In the genomic region with DNA sequence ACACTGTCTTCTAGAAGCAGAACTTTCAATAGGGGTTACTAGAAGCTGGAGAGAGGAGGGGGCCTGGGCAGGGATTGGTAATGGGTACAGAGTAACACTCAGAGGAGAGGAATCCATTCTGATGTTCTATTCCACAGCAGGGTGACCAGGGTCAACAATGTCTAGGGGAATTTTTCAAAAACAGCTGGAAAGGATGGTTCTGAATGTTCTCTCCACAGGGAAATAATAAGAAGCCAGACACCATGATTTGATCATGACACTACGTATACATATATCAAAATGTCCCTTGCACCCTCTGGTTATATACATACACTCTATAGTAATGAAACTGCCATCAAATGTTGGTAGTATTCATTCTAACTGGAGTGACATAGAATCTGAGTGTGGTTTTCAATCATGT, we compare ENCODE assay signal across 27 cellular contexts.
"Had no signal": no experiment of that assay in that cellular context is flagged by ENCODE, and none has a peak within 500 bp of the region (broad histone marks: within the 10 kb centered on the region; RNA-seq: fewer than 3 reads in every experiment).

No MANE protein-coding gene starts in this region.

- DNase-seq: hippocampal formation; kidney glomerular epithelial cell; left cardiac atrium; lower lobe of right lung; mammary epithelial cell; mesenchymal stem cell; natural killer cell; nephron progenitor cell; ovary; right lobe of liver; stimulated activated CD4-positive, alpha-beta T cell treated with anti-CD3 and anti-CD28 coated beads, Interleukin-12 subunit alpha, Interleukin-12 subunit beta, amount 100 ng/mL, for 4 hours; stimulated activated CD4-positive, alpha-beta T cell treated with anti-CD3 and anti-CD28 coated beads, Interleukin-15, amount 100 ng/mL, for 24 hours; stimulated activated CD4-positive, alpha-beta T cell treated with anti-CD3 and anti-CD28 coated beads, Interleukin-2, amount 100 ng/mL, for 24 hours; stimulated activated CD4-positive, alpha-beta T cell treated with anti-CD3 and anti-CD28 coated beads, Interleukin-4, amount 100 ng/mL, for 1 hour; stimulated activated naive B cell treated with anti-CD40 and anti-IgM and Interleukin-4, amounts not matched to agents 10 μg/mL and 1 μg/mL and 100 μg/mL, for 72 hours; stimulated activated naive CD8-positive, alpha-beta T cell treated with anti-CD3 and anti-CD28 coated beads, Interleukin-15, Interleukin-2, amounts not matched to agents 100 U/mL and 50 U/mL, for 24 hours; tibial artery; trophoblast cell; upper lobe of right lung had no signal

- H3K9ac ChIP-seq: neural progenitor cell had no signal

- H3K27me3 ChIP-seq: ovary, right atrium auricular region, right lobe of liver had no signal

- H3K4me1 Mint-ChIP-seq: natural killer cell, nephron progenitor cell, neural progenitor cell had no signal

- H2AFZ ChIP-seq: neural progenitor cell had no signal

- H3K36me3 Mint-ChIP-seq: natural killer cell, neural progenitor cell had no signal

- H3K27ac ChIP-seq: lower lobe of right lung, neural progenitor cell, ovary, right atrium auricular region, right lobe of liver, skin epidermis, suprapubic skin, thoracic aorta, tibial artery, upper lobe of right lung had no signal

- H3K9me3 ChIP-seq: lower lobe of right lung, ovary, right atrium auricular region, right lobe of liver, suprapubic skin, thoracic aorta, tibial artery, upper lobe of right lung had no signal

- H3K4me3 Mint-ChIP-seq: natural killer cell; nephron progenitor cell; neural progenitor cell; stimulated activated naive B cell treated with anti-CD40 and anti-IgM and Interleukin-4, amounts not matched to agents 10 μg/mL and 1 μg/mL and 100 μg/mL, for 72 hours had no signal

- H3K4me3 ChIP-seq: lower lobe of right lung, neural progenitor cell, ovary, right atrium auricular region, right lobe of liver, skin epidermis, suprapubic skin, thoracic aorta, tibial artery, upper lobe of right lung had no signal

- H3K9me3 Mint-ChIP-seq: natural killer cell, nephron progenitor cell had no signal

- H3K4me1 ChIP-seq: lower lobe of right lung, neural progenitor cell, right atrium auricular region, suprapubic skin, tibial artery, upper lobe of right lung had no signal

- H3K4me2 ChIP-seq: neural progenitor cell had no signal

- FAIRE-seq: keratinocyte had no signal

- ATAC-seq: left cardiac atrium; left lobe of liver; lower lobe of right lung; natural killer cell; right lobe of liver; stimulated activated naive CD8-positive, alpha-beta T cell treated with anti-CD3 and anti-CD28 coated beads, Interleukin-15, Interleukin-2, amounts not matched to agents 100 U/mL and 50 U/mL, for 24 hours; upper lobe of right lung had no signal

- H3K36me3 ChIP-seq: lower lobe of right lung, neural progenitor cell, ovary, right atrium auricular region, right lobe of liver, suprapubic skin, thoracic aorta, tibial artery, upper lobe of right lung had no signal

- H3K27me3 Mint-ChIP-seq: stimulated activated naive B cell treated with anti-CD40 and anti-IgM and Interleukin-4, amounts not matched to agents 10 μg/mL and 1 μg/mL and 100 μg/mL, for 72 hours had no signal

- H3K27ac Mint-ChIP-seq: natural killer cell; nephron progenitor cell; neural progenitor cell; progenitor cell of endocrine pancreas; stimulated activated naive B cell treated with anti-CD40 and anti-IgM and Interleukin-4, amounts not matched to agents 10 μg/mL and 1 μg/mL and 100 μg/mL, for 72 hours had no signal
